ENCODE assay signal across 8 cellular contexts in the genomic region with DNA sequence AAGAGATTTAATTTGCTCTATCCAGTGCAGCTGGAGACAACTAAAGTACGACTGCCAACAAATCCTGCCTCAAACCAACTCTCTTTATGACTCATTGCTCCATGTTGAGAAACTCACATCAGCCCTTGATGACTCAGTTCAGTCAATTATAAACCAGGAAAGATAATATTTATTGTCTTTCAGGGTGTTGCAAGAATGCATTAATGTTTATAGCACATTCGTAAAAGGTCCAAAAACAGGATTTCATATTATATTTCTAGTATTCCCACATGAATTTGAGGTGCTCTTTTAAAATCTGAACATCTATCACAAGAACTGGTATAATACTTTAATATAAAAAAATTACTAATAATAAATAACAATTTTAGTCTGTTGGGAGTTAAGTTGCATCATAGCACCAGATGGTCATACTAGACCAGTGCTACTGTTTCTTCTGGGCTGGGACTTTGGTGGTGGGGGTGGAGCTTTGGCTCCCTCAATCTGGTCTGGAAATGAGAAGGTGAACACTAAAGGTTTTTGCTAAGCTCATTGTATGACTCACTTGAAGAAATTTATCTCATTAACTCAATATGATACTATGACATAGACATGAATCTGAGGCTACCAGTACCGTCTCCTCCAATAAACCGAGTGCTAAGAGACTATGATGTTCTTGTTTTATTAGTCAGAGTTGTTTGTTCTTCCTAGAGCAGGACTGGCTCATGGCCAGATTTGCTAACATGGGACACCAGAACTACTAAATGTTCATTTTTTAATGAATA. TPM values are rescaled to one million over a fixed set of nuclear protein-coding genes. Genes with fewer than 3 reads are reported as not detected.
DNase-seq lines count a peak whose midpoint lies in the region; ATAC-seq and TF ChIP-seq lines count a peak whose summit lies in the region.

No MANE protein-coding gene starts in this region.

- no peaks in the 10 kb centered on the region for H3K79me2 ChIP-seq in GM23338 (replicated peaks; ENCODE audit: insufficient read depth)

- H3K36me3 Mint-ChIP-seq in GM23338 (ENCODE audit: low read depth), result no peaks in the 10 kb centered on the region

- H3K4me1 ChIP-seq in GM23338 (ENCODE audit: insufficient read depth), result no peaks in the 10 kb centered on the region; the same call in 1 of the 2 replicates

- CTCF ChIA-PET in GM10248 (lab: Yijun Ruan, JAX), result interaction anchor here (1.9 kb wide), 2 partner anchors 162 to 168 kb away, joined by 4 to 8 read pairs; no protein-coding TSS in a partner anchor

- no peaks in the 10 kb centered on the region for H4K20me1 ChIP-seq in GM23338 (replicated peaks; ENCODE audit: insufficient read depth)

- POLR2A ChIA-PET in GM10248 (lab: Yijun Ruan, JAX), result no interaction called here

- H3K4me3 Mint-ChIP-seq in GM23338, result no peak overlapping the region

- H3K27me3 ChIP-seq in GM23338 (ENCODE audit: insufficient read depth), result no peaks in the 10 kb centered on the region

- peaks cover 3% of the 10 kb centered on the region; the same call in 1 of the 3 replicates for H3K4me1 Mint-ChIP-seq in GM23338

- H3K9me3 Mint-ChIP-seq in GM23338, result no peaks in the 10 kb centered on the region

- H3K4me3 ChIP-seq in GM23338, result no peak overlapping the region

- H3K9me2 ChIP-seq in GM23338 (ENCODE audit: insufficient read depth), result no peaks in the 10 kb centered on the region

- no peak overlapping the region for H3K27ac Mint-ChIP-seq in GM23338

- no peaks in the 10 kb centered on the region for H3K36me3 ChIP-seq in GM23338 (ENCODE audit: insufficient read depth)

- H3F3A ChIP-seq in GM23338 (replicated peaks; ENCODE audit: low read depth), result no peaks in the 10 kb centered on the region

- peaks cover 2% of the 10 kb centered on the region for H3K27me3 Mint-ChIP-seq in GM23338 (ENCODE audit: insufficient read depth, low read depth, poor library complexity)

- H3K4me2 ChIP-seq in GM23338, result no peak overlapping the region

- H2AFZ ChIP-seq in GM23338, result no peak overlapping the region

- DNase-seq in GM10248 (ENCODE audit: extremely low spot score) (peak; percentile 29), LHCN-M2 (ENCODE audit: low read depth) (peak; percentile 97), left ventricle myocardium superior (peak; percentile 70), GM23338 (ENCODE audit: low spot score) (no peak), GM19238 (ENCODE audit: insufficient read length, low spot score) (no peak)
- DNase-seq in activated CD8-positive, alpha-beta memory T cell treated with anti-CD3 and anti-CD28 coated beads, Interleukin-2, amount 50 U/mL, for 48 hours, result peak; percentile 64
- DNase-seq in stimulated activated CD4-positive, alpha-beta T cell treated with anti-CD3 and anti-CD28 coated beads, TNF-alpha, amount 100 ng/mL, for 24 hours (ENCODE audit: low read depth in 3 of 3), result peak in 2 of 3 experiments; percentile 5 to 45

- intact Hi-C loops in left ventricle myocardium superior (cut with micrococcal nuclease), result no loop called here

- peak; percentile 77 for ATAC-seq in GM21825 (IDR thresholded peaks at IDR 0.05; ENCODE audit: unreplicated experiment)
- ATAC-seq in left ventricle myocardium superior, result peak; percentile 94
- no peak for ATAC-seq in GM23338

- TF ChIP-seq CTCF in GM10248 (IDR thresholded peaks at IDR 0.05; ENCODE audit: control extremely low read depth, extremely low read depth, low read depth, missing control alignments), result no peak
- no peak for TF ChIP-seq CTCF in GM23338 (conservative IDR thresholded peaks at IDR 0.05; ENCODE audit: low read depth in 2 of 2)

- no peak overlapping the region for H3K27ac ChIP-seq in GM23338 (ENCODE audit: low read depth)

TF ChIP-seq in GM23338, 12 proteins besides CTCF, POLR2A, EP300 and RAD21 (continues in another document):
- TF ChIP-seq, protein P1, sequence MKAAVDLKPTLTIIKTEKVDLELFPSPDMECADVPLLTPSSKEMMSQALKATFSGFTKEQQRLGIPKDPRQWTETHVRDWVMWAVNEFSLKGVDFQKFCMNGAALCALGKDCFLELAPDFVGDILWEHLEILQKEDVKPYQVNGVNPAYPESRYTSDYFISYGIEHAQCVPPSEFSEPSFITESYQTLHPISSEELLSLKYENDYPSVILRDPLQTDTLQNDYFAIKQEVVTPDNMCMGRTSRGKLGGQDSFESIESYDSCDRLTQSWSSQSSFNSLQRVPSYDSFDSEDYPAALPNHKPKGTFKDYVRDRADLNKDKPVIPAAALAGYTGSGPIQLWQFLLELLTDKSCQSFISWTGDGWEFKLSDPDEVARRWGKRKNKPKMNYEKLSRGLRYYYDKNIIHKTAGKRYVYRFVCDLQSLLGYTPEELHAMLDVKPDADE (IDR thresholded peaks at IDR 0.05), result no peak
- TF ChIP-seq EZH2 (IDR thresholded peaks at IDR 0.05; ENCODE audit: low read depth, unreplicated experiment), result no peak
- TF ChIP-seq ZNF114 (CRISPR knock-in tag; IDR thresholded peaks at IDR 0.05), result no peak
- TF ChIP-seq CREB1 (CRISPR knock-in tag; IDR thresholded peaks at IDR 0.05; ENCODE audit: low read depth), result no peak
- no peak for TF ChIP-seq ZNF331 (CRISPR knock-in tag; IDR thresholded peaks at IDR 0.05; ENCODE audit: low read depth)
- no peak for TF ChIP-seq EZH2phosphoT487 (IDR thresholded peaks at IDR 0.05; ENCODE audit: unreplicated experiment)
- TF ChIP-seq NANOG (IDR thresholded peaks at IDR 0.05; ENCODE audit: borderline replicate concordance), result no peak
- TF ChIP-seq, protein P2, sequence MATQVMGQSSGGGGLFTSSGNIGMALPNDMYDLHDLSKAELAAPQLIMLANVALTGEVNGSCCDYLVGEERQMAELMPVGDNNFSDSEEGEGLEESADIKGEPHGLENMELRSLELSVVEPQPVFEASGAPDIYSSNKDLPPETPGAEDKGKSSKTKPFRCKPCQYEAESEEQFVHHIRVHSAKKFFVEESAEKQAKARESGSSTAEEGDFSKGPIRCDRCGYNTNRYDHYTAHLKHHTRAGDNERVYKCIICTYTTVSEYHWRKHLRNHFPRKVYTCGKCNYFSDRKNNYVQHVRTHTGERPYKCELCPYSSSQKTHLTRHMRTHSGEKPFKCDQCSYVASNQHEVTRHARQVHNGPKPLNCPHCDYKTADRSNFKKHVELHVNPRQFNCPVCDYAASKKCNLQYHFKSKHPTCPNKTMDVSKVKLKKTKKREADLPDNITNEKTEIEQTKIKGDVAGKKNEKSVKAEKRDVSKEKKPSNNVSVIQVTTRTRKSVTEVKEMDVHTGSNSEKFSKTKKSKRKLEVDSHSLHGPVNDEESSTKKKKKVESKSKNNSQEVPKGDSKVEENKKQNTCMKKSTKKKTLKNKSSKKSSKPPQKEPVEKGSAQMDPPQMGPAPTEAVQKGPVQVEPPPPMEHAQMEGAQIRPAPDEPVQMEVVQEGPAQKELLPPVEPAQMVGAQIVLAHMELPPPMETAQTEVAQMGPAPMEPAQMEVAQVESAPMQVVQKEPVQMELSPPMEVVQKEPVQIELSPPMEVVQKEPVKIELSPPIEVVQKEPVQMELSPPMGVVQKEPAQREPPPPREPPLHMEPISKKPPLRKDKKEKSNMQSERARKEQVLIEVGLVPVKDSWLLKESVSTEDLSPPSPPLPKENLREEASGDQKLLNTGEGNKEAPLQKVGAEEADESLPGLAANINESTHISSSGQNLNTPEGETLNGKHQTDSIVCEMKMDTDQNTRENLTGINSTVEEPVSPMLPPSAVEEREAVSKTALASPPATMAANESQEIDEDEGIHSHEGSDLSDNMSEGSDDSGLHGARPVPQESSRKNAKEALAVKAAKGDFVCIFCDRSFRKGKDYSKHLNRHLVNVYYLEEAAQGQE (IDR thresholded peaks at IDR 0.05; ENCODE audit: unreplicated experiment), result no peak

RNA-seq across cellular contexts. Expression of a gene that starts 26.6 kb away (rescaled TPM):
- total RNA-seq in LHCN-M2 (2014; rRNA removed) (31.7 and 32.3 TPM in 2 replicates), left ventricle myocardium superior (429 TPM)
- 9.5 TPM for polyA plus RNA-seq in LHCN-M2 (2012)
- total RNA-seq in GM23338 (2014; rRNA removed; shearing (Covaris generic)), result 9.6 and 13.7 TPM in 2 replicates
- polyA plus RNA-seq in GM23338 (2016; fragmentation: Nextera tagmentation; extraction: Ambion mirVana), result 6.5 and 7.6 TPM in 2 replicates

Comparison
In these comparisons a context has a peak if more than half of its experiments do, and no peak if none do; other contexts are left out.
1. DNase-seq: peak in GM10248 (single experiment), LHCN-M2 (single experiment), activated CD8-positive, alpha-beta memory T cell treated with anti-CD3 and anti-CD28 coated beads, Interleukin-2, amount 50 U/mL, for 48 hours (single experiment), left ventricle myocardium superior (single experiment) and stimulated activated CD4-positive, alpha-beta T cell treated with anti-CD3 and anti-CD28 coated beads, TNF-alpha, amount 100 ng/mL, for 24 hours (2 of 3); none in GM23338 (single experiment) and GM19238 (single experiment).
2. RNA of a gene that starts 26.6 kb away (total RNA-seq): 429 TPM in left ventricle myocardium superior (single experiment); 31.7 to 32.3 TPM in LHCN-M2 and 9.6 to 13.7 TPM in GM23338; every median in the first group is over 10 times any median in the second.